ENCODE assay signal across 9 cellular contexts in genomic region chr4:69218491-69218890, GRCh38. TPM values are rescaled to one million over a fixed set of nuclear protein-coding genes. Genes with fewer than 3 reads are reported as not detected.
"Had no signal": no experiment of that assay in that cellular context is flagged by ENCODE, and none has a peak within 500 bp of the region (broad histone marks: within the 10 kb centered on the region; RNA-seq: fewer than 3 reads in every experiment).

No MANE protein-coding gene starts in this region.

RNA-seq across cellular contexts. Expression of gene UGT2B11, which starts 3.9 kb away (rescaled TPM):
- total RNA-seq: subcutaneous adipose tissue, thoracic aorta, tibial nerve, upper lobe of left lung, upper lobe of right lung, ureter, urinary bladder, vagina had no signal
- polyA plus RNA-seq: stomach, urinary bladder had no signal
